8 cellular contexts compared by ENCODE assay signal in genomic region chr17:42132941-42133340, GRCh38. TPM values are rescaled to one million over a fixed set of nuclear protein-coding genes. Genes with fewer than 3 reads are reported as not detected.
DNase-seq lines count a peak whose midpoint lies in the region; ATAC-seq, FAIRE-seq and TF ChIP-seq lines count a peak whose summit lies in the region.

No MANE protein-coding gene starts in this region.

- ATAC-seq in HG03066 (IDR thresholded peaks at IDR 0.05; ENCODE audit: low read depth, unreplicated experiment) (peak; percentile 40), GM18505 (IDR thresholded peaks at IDR 0.05; ENCODE audit: unreplicated experiment) (no peak)

- FAIRE-seq in GM12892 (lab: Jason Lieb, UNC) = no peak

- TF ChIP-seq POLR2A in GM18505 (IDR thresholded peaks at IDR 0.05; ENCODE audit: borderline replicate concordance, extremely low read depth, insufficient read depth, insufficient read length) (no peak), GM12892 (IDR thresholded peaks at IDR 0.05; ENCODE audit: low read depth, low read length) (no peak)

- DNase-seq in DMS79 (lab: John Stamatoyannopoulos, UW) (peak; percentile 93), RPMI8226 (peak; percentile 58), dedifferentiated amniotic fluid mesenchymal stem cell (ENCODE audit: extremely low spot score) (peak; percentile 73), mucosa of gallbladder (ENCODE audit: low spot score) (peak; percentile 56), GM12892 (ENCODE audit: insufficient read length) (no peak), NCI-H128 (lab: John Stamatoyannopoulos, UW; ENCODE audit: unreplicated experiment) (no peak)

RNA-seq across cellular contexts. Expression of gene HSPB9, which starts 10.3 kb away (rescaled TPM):
- total RNA-seq in mucosa of gallbladder = 0.29 TPM
- polyA plus RNA-seq in GM12892 (2012; ENCODE audit: missing spikeins) = not detected

RNA-seq across cellular contexts. Expression of gene KAT2A, which starts 11.8 kb away (rescaled TPM):
- total RNA-seq in mucosa of gallbladder = 58.4 TPM
- polyA plus RNA-seq in GM12892 (2012; ENCODE audit: missing spikeins) = 28.6 TPM

RNA-seq across cellular contexts. Expression of gene DHX58, which starts 20.4 kb away (rescaled TPM):
- 26.8 TPM for total RNA-seq in mucosa of gallbladder
- 23.2 TPM for polyA plus RNA-seq in GM12892 (2012; ENCODE audit: missing spikeins)

RNA-seq across cellular contexts. Expression of gene RAB5C, which starts 21.8 kb away (rescaled TPM):
- total RNA-seq in mucosa of gallbladder = 150 TPM
- 34.2 TPM for polyA plus RNA-seq in GM12892 (2012; ENCODE audit: missing spikeins)

RNA-seq across cellular contexts. Expression of gene ZNF385C, which starts 34.7 kb away (rescaled TPM):
- total RNA-seq in mucosa of gallbladder = 0.32 TPM
- 0.70 TPM for polyA plus RNA-seq in GM12892 (2012; ENCODE audit: missing spikeins)

Comparison
In these comparisons a context has a peak if more than half of its experiments do, and no peak if none do; other contexts are left out.
1. DNase-seq: peak in DMS79 (single experiment), RPMI8226 (single experiment), dedifferentiated amniotic fluid mesenchymal stem cell (single experiment) and mucosa of gallbladder (single experiment); none in GM12892 (single experiment) and NCI-H128 (single experiment).